8 cellular contexts compared by ENCODE assay signal in the genomic region with DNA sequence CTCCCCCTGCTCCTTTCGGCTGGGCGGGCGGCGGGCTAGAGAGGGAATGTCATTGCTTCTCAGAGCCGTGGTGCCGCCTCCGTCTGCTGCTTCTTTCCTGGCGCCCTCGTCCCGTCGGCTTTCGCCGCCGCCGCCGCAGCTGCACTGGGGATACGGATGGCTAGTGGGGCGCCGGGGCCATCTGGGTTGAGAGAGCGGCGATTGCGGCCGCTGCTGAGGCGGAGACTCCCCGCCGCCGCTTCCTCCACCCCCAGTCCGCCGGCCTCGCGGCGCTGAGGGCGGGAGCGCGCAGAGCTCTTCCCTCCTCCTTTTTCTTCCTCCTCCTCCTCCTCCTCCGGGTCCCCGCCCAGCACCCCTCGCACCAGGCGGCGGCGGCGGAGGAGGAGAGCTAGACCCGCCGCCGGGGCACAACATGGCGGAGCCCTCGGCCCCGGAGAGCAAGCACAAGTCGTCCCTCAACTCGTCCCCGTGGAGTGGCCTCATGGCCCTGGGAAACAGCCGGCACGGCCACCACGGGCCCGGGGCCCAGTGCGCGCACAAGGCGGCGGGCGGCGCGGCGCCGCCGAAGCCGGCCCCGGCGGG. TPM values are rescaled to one million over a fixed set of nuclear protein-coding genes. Genes with fewer than 3 reads are reported as not detected.
DNase-seq lines count a peak whose midpoint lies in the region; ATAC-seq and TF ChIP-seq lines count a peak whose summit lies in the region.

A gene (plus strand): TSS at position 339 of the 582 bp plus-strand sequence. CDS start 74 bp downstream, at position 413.

- peak within 1 kb of the TSS; percentile 84 for H3K4me3 ChIP-seq in AG10803 (ENCODE audit: low read length)
- H3K4me3 ChIP-seq in epithelial cell of proximal tubule (ENCODE audit: low read depth, low read length): peak within 1 kb of the TSS; percentile 88
- peak within 1 kb of the TSS; percentile 93 to 97 for H3K4me3 ChIP-seq in muscle layer of duodenum (ENCODE audit: low read depth in 1 of 2, low read length in 2 of 2)

- no peak for TF ChIP-seq CTCF in AG10803 (conservative IDR thresholded peaks at IDR 0.05; ENCODE audit: low read length)
- no peak for TF ChIP-seq CTCF in epithelial cell of proximal tubule (conservative IDR thresholded peaks at IDR 0.05; ENCODE audit: low read depth, low read length)

- ATAC-seq in GM18868 (IDR thresholded peaks at IDR 0.05; ENCODE audit: unreplicated experiment) (peak; percentile 43), HG03095 (IDR thresholded peaks at IDR 0.05; ENCODE audit: unreplicated experiment) (peak; percentile 50)

- H3K27me3 ChIP-seq in muscle layer of duodenum (ENCODE audit: low read depth, low read length): no peaks in the 10 kb centered on the region

- peaks cover 30 to 34% of the 10 kb centered on the region in 2 donors for H3K4me1 ChIP-seq in muscle layer of duodenum (ENCODE audit: control insufficient read depth in 1 of 2, insufficient read depth in 2 of 2, low read length in 2 of 2)

- H3K36me3 ChIP-seq in muscle layer of duodenum (ENCODE audit: control insufficient read depth in 1 of 2, insufficient read depth in 2 of 2, low read length in 2 of 2): peaks cover 0 to 4% of the 10 kb centered on the region in 2 donors

- no peaks in the 10 kb centered on the region for H3K9me3 ChIP-seq in muscle layer of duodenum (ENCODE audit: control insufficient read depth in 1 of 2, low read length in 2 of 2)

- DNase-seq in AG10803 (ENCODE audit: low read depth) (peak; percentile 85), NCI-H69 (lab: John Stamatoyannopoulos, UW) (peak; percentile 91), epithelial cell of proximal tubule (ENCODE audit: low read depth) (no peak)
- peak; percentile 39 for DNase-seq in activated CD8-positive, alpha-beta memory T cell treated with anti-CD3 and anti-CD28 coated beads, Interleukin-2, amount 50 U/mL, for 1 hour (ENCODE audit: extremely low read depth)
- peak; percentile 67 to 71 for DNase-seq in stimulated activated CD8-positive, alpha-beta memory T cell treated with anti-CD3 and anti-CD28 coated beads, Interleukin-7, amount 100 ng/mL, for 48 hours (ENCODE audit: extremely low read depth in 1 of 2, low read depth in 1 of 2)

- H3K27ac ChIP-seq in muscle layer of duodenum (ENCODE audit: low read length): peak within 1 kb of the TSS; percentile 98

RNA-seq across cellular contexts. Expression of the gene that starts here (rescaled TPM):
- 92.8 and 105 TPM in 2 replicates for total RNA-seq in epithelial cell of proximal tubule
